Comparison of ENCODE assay signal across 9 cellular contexts in genomic region chr11:1568451-1568911, GRCh38. TPM values are rescaled to one million over a fixed set of nuclear protein-coding genes. Genes with fewer than 3 reads are reported as not detected.
DNase-seq lines count a peak whose midpoint lies in the region; ATAC-seq, FAIRE-seq and TF ChIP-seq lines count a peak whose summit lies in the region.
"Had no signal": no experiment of that assay in that cellular context is flagged by ENCODE, and none has a peak within 500 bp of the region (broad histone marks: within the 10 kb centered on the region; RNA-seq: fewer than 3 reads in every experiment).

No MANE protein-coding gene starts in this region.

- in situ Hi-C loops in GM12878 (cut with MboI) = no loop called here

- 35% methylated on average over 13 of the region's 13 CpGs for WGBS in GM12878 (ENCODE audit: insufficient coverage, insufficient replicate concordance, low lambda C conversion rate, missing lambda C conversion rate)

- H3K27me3 ChIP-seq in DND-41 (ENCODE audit: insufficient read depth, low read length, poor library complexity) (no peaks in the 10 kb centered on the region), GM12878 (replicated peaks in 1 of 2; ENCODE audit: control insufficient read depth in 2 of 2, insufficient read depth in 2 of 2, low read length in 1 of 2) (peaks cover 2 to 3% of the 10 kb centered on the region in 2 experiments; a peak in 3 of 4 replicates)

- ATAC-seq in DND-41 (ENCODE audit: insufficient read depth, low read depth) (peak; percentile 43; the same call in 2 of the 3 replicates), GM12878 (peak; percentile 16; the same call in 2 of the 3 replicates)
- peak in 1 of 2 donors; percentile 7 for ATAC-seq in naive thymus-derived CD8-positive, alpha-beta T cell

- no peak overlapping the region for H3K9ac ChIP-seq in DND-41 (ENCODE audit: low read depth, low read length)
- no peak overlapping the region for H3K9ac ChIP-seq in GM12878 (ENCODE audit: control insufficient read depth, insufficient read depth, low read length)

- TF ChIP-seq RAD21 in GM12878 (IDR thresholded peaks at IDR 0.05; ENCODE audit: insufficient read depth, low read depth, low read length) = no peak

- intact Hi-C loops in GM12878 (cut with micrococcal nuclease; ENCODE audit: unreplicated experiment) = no loop called here

- H3K36me3 Mint-ChIP-seq in naive thymus-derived CD8-positive, alpha-beta T cell = peaks cover 0 to 3% (median 0%) of the 10 kb centered on the region in 3 donors
- H3K36me3 Mint-ChIP-seq in mesothelial cell of epicardium = no peaks in the 10 kb centered on the region

- RAD21 ChIA-PET in GM12878 (lab: Charles Lee; ENCODE audit: unreplicated experiment) = interaction anchor here (1.4 kb wide), 1 partner anchor 60 kb away, joined by 3 read pairs; no protein-coding TSS in a partner anchor

- BruUV-seq in GM12878 (replicated peaks; lab: Mats Ljungman, UMichigan) = no TSS peak

- H3K4me3 ChIP-seq in DND-41 (ENCODE audit: low read depth in 1 of 2, low read length in 2 of 2) (no peak overlapping the region), NB4 (ENCODE audit: low read depth, low read length) (no peak overlapping the region), GM12878 (no peak overlapping the region)

- H4K20me1 ChIP-seq in DND-41 (ENCODE audit: insufficient read depth, low read length) (peaks cover 13% of the 10 kb centered on the region), GM12878 (ENCODE audit: control insufficient read depth, insufficient read depth) (no peaks in the 10 kb centered on the region)

- POLR2A ChIA-PET in GM12878 (lab: Charles Lee) = interaction anchor here (0.7 kb wide), 1 partner anchor 128 kb away, joined by 3 read pairs; no protein-coding TSS in a partner anchor
- POLR2A ChIA-PET in naive thymus-derived CD8-positive, alpha-beta T cell (lab: Charles Lee) = no interaction called here

- CTCF ChIA-PET in GM12878 (lab: Yijun Ruan, JAX) = interaction anchor here (1.1 kb wide), 1 partner anchor 9 kb away, joined by 3 read pairs; no protein-coding TSS in a partner anchor

- H3K27ac ChIP-seq in DND-41 (ENCODE audit: low read length) (no peak overlapping the region), GM12878 (ENCODE audit: control insufficient read depth, insufficient read depth) (no peak overlapping the region)

- H3K9me3 ChIP-seq in DND-41 (ENCODE audit: insufficient read depth, low read length, severe bottlenecking) = no peaks in the 10 kb centered on the region
- no peaks in the 10 kb centered on the region for H3K9me3 ChIP-seq in GM12878 (replicated peaks; ENCODE audit: control insufficient read depth, insufficient read depth, low read length)

- H3K4me1 Mint-ChIP-seq in naive thymus-derived CD8-positive, alpha-beta T cell = peaks cover 10 to 29% (median 18%) of the 10 kb centered on the region in 4 donors
- H3K4me1 Mint-ChIP-seq in mesothelial cell of epicardium = no peaks in the 10 kb centered on the region

- no peak overlapping the region for H3K4me2 ChIP-seq in DND-41 (ENCODE audit: insufficient read depth, low read length)
- no peak overlapping the region for H3K4me2 ChIP-seq in GM12878 (ENCODE audit: control insufficient read depth, insufficient read depth)

- peaks cover 0 to 3% (median 0%) of the 10 kb centered on the region in 5 donors for H3K27me3 Mint-ChIP-seq in naive thymus-derived CD8-positive, alpha-beta T cell
- peaks cover 6% of the 10 kb centered on the region for H3K27me3 Mint-ChIP-seq in mesothelial cell of epicardium (ENCODE audit: low read depth)

- no peak for TF ChIP-seq POLR2A in NB4 (IDR thresholded peaks at IDR 0.05; ENCODE audit: extremely low read depth, insufficient read length)
- TF ChIP-seq POLR2A in GM12878 (IDR thresholded peaks at IDR 0.05; ENCODE audit: low read depth, low read length) = no peak

- TF ChIP-seq CTCF in DND-41 (IDR thresholded peaks at IDR 0.05; ENCODE audit: borderline replicate concordance, extremely low read depth, low read length, poor library complexity, severe bottlenecking) (no peak), NB4 (IDR thresholded peaks at IDR 0.05; ENCODE audit: low read depth, low read length) (no peak), GM12878 (IDR thresholded peaks at IDR 0.05 in 2 of 3, conservative IDR thresholded peaks at IDR 0.05 in 1 of 3; ENCODE audit: control insufficient read depth in 2 of 3, extremely low read depth in 1 of 3, insufficient read depth in 1 of 3, low read depth in 3 of 3, low read length in 3 of 3) (no peak), mesothelial cell of epicardium (IDR thresholded peaks at IDR 0.05; ENCODE audit: unreplicated experiment) (no peak)

- H2AFZ ChIP-seq in DND-41 (ENCODE audit: low read depth, low read length) = no peak overlapping the region
- no peak overlapping the region for H2AFZ ChIP-seq in GM12878 (ENCODE audit: control insufficient read depth, low read depth, low read length)

- H3K4me1 ChIP-seq in DND-41 (ENCODE audit: insufficient read depth, low read length) (no peaks in the 10 kb centered on the region), GM12878 (ENCODE audit: control insufficient read depth, insufficient read depth, low read length) (no peaks in the 10 kb centered on the region)

- peak overlapping the region in 3 of 10 donors; percentile 19 to 53 (median 45) for H3K4me3 Mint-ChIP-seq in naive thymus-derived CD8-positive, alpha-beta T cell
- H3K4me3 Mint-ChIP-seq in mesothelial cell of epicardium = no peak overlapping the region

- TF ChIP-seq EP300 in GM12878 (IDR thresholded peaks at IDR 0.05; ENCODE audit: borderline replicate concordance in 1 of 2, control insufficient read depth in 1 of 2, low read depth in 2 of 2, low read length in 2 of 2) = no peak

- H3K79me2 ChIP-seq in DND-41 (ENCODE audit: insufficient read depth, low read length) (no peaks in the 10 kb centered on the region), GM12878 (ENCODE audit: control insufficient read depth, insufficient read depth, low read length) (no peaks in the 10 kb centered on the region)

- H3K27ac Mint-ChIP-seq in naive thymus-derived CD8-positive, alpha-beta T cell = peak overlapping the region in 5 of 10 donors; percentile 41 to 92 (median 48)
- H3K27ac Mint-ChIP-seq in mesothelial cell of epicardium = no peak overlapping the region

- FAIRE-seq in GM12878 (lab: Jason Lieb, UNC) = no peak
- FAIRE-seq in HTR-8/SVneo (lab: Jason Lieb, UNC) = no peak

- DNase-seq in DND-41 = peak; percentile 35
- peak; percentile 25 for DNase-seq in NB4 (ENCODE audit: low read depth)
- no peak for DNase-seq in GM12878 (ENCODE audit: low read depth, low spot score)
- DNase-seq in naive thymus-derived CD8-positive, alpha-beta T cell = peak in 7 of 10 donors; percentile 39 to 70 (median 58)
- no peak for DNase-seq in mesothelial cell of epicardium (ENCODE audit: low spot score in 2 of 2, unreplicated experiment in 2 of 2)
- no peak for DNase-seq in HTR-8/SVneo (ENCODE audit: insufficient read length, low spot score)
- DNase-seq in A172 (ENCODE audit: low spot score) = no peak

- SMC1A ChIA-PET in GM12878 (lab: Charles Lee; ENCODE audit: uncharacterized antibody, unreplicated experiment) = no interaction called here

- H3K9me3 Mint-ChIP-seq in naive thymus-derived CD8-positive, alpha-beta T cell = no peaks in the 10 kb centered on the region
- H3K9me3 Mint-ChIP-seq in mesothelial cell of epicardium = no peaks in the 10 kb centered on the region

- H3K36me3 ChIP-seq in DND-41 (ENCODE audit: insufficient read depth, low read length) (no peaks in the 10 kb centered on the region), GM12878 (ENCODE audit: control insufficient read depth in 2 of 2, insufficient read depth in 2 of 2, low read length in 1 of 2) (no peaks in the 10 kb centered on the region)

RNA-seq across cellular contexts. Expression of gene DUSP8, which starts 3.6 kb away (rescaled TPM):
- 0.17 and 0.58 TPM in 2 replicates for total RNA-seq in GM12878 (2013; cell fraction: nucleolus; rRNA removed)
- total RNA-seq in GM12878 (2014; rRNA removed) (not detected in 2 replicates), GM12878 (2014; rRNA removed; fragmentation: Illumina TruSeq; extraction: Trizol) (not detected in 2 replicates), GM12878 (2021) (0.21 and 0.38 TPM in 2 replicates), mesothelial cell of epicardium (7.8 to 9.1 TPM (median 8.9 TPM) in 3 replicates)
- polyA plus RNA-seq in GM12878 (2011; ENCODE audit: low read depth) = 0.30 TPM
- polyA plus RNA-seq in GM12878 (2011; rRNA removed) (0.26 and 1.7 TPM in 2 replicates), GM12878 (2014; fragmentation: Illumina TruSeq; extraction: Trizol) (0.04 TPM in 1 of 2 replicates, not detected in the other), GM12878 (2014; fragmentation: Nextera tagmentation; extraction: Ambion mirVana) (not detected), GM12878 (2014; rRNA removed) (0.09 and 0.14 TPM in 2 replicates), GM12878 (2016; fragmentation: Nextera tagmentation; extraction: Ambion mirVana) (not detected)
- polyA plus RNA-seq in GM12878 (2011; cell fraction: cytosol; rRNA removed) = 1.1 and 1.7 TPM in 2 replicates
- polyA plus RNA-seq in GM12878 (2011; cell fraction: nucleus; rRNA removed) = 2.1 and 3.6 TPM in 2 replicates
- 1.00 and 1.8 TPM in 2 replicates for polyA plus RNA-seq in GM12878 (2012)
- 0.21 and 0.51 TPM in 2 replicates for polyA minus RNA-seq in GM12878 (2011; rRNA and poly(A)+ RNA removed)
- 0.27 TPM in 1 of 2 replicates, not detected in the other for polyA minus RNA-seq in GM12878 (2011; cell fraction: cytosol; rRNA and poly(A)+ RNA removed)
- polyA minus RNA-seq in GM12878 (2011; cell fraction: nucleus; rRNA and poly(A)+ RNA removed) = 0.36 and 0.38 TPM in 2 replicates
- 1 to 10 TPM; 3.1 to 5.1 TPM for total RNA-seq in naive thymus-derived CD8-positive, alpha-beta T cell
- under 1 TPM in 2 of 3 donors, not detected in 1; 0.17 to 0.39 TPM for polyA plus RNA-seq in naive thymus-derived CD8-positive, alpha-beta T cell
- total RNA-seq in A172 (2014; rRNA removed; shearing (Covaris generic)) = 2.9 and 5.1 TPM in 2 replicates

RNA-seq across cellular contexts. Expression of gene KRTAP5-1, which starts 16.6 kb away (rescaled TPM):
- total RNA-seq in GM12878 (2013; cell fraction: nucleolus; rRNA removed) = not detected in 2 replicates
- total RNA-seq in GM12878 (2014; rRNA removed) (not detected in 2 replicates), GM12878 (2014; rRNA removed; fragmentation: Illumina TruSeq; extraction: Trizol) (not detected in 2 replicates), GM12878 (2021) (not detected in 2 replicates), mesothelial cell of epicardium (not detected in 3 replicates)
- polyA plus RNA-seq in GM12878 (2011; ENCODE audit: low read depth) = not detected
- polyA plus RNA-seq in GM12878 (2011; rRNA removed) (not detected in 2 replicates), GM12878 (2014; fragmentation: Illumina TruSeq; extraction: Trizol) (not detected in 2 replicates), GM12878 (2014; fragmentation: Nextera tagmentation; extraction: Ambion mirVana) (not detected), GM12878 (2014; rRNA removed) (not detected in 2 replicates), GM12878 (2016; fragmentation: Nextera tagmentation; extraction: Ambion mirVana) (not detected)
- polyA plus RNA-seq in GM12878 (2011; cell fraction: cytosol; rRNA removed) = not detected in 2 replicates
- polyA plus RNA-seq in GM12878 (2011; cell fraction: nucleus; rRNA removed) = not detected in 2 replicates
- not detected in 2 replicates for polyA plus RNA-seq in GM12878 (2012)
- polyA minus RNA-seq in GM12878 (2011; rRNA and poly(A)+ RNA removed) = not detected in 2 replicates
- not detected in 2 replicates for polyA minus RNA-seq in GM12878 (2011; cell fraction: cytosol; rRNA and poly(A)+ RNA removed)
- not detected in 2 replicates for polyA minus RNA-seq in GM12878 (2011; cell fraction: nucleus; rRNA and poly(A)+ RNA removed)
- not detected for total RNA-seq in naive thymus-derived CD8-positive, alpha-beta T cell
- polyA plus RNA-seq in naive thymus-derived CD8-positive, alpha-beta T cell = not detected
- total RNA-seq in A172 (2014; rRNA removed; shearing (Covaris generic)) = not detected in 2 replicates
- total RNA-seq: cerebellum, M059J had no signal

RNA-seq across cellular contexts. Expression of gene KRTAP5-2, which starts 29.6 kb away (rescaled TPM):
- total RNA-seq in GM12878 (2013; cell fraction: nucleolus; rRNA removed) = not detected in 2 replicates
- total RNA-seq in GM12878 (2014; rRNA removed) = not detected in 2 replicates
- total RNA-seq in GM12878 (2014; rRNA removed; fragmentation: Illumina TruSeq; extraction: Trizol) = not detected in 2 replicates
- not detected in 2 replicates for total RNA-seq in GM12878 (2021)
- polyA plus RNA-seq in GM12878 (2011; ENCODE audit: low read depth) = not detected
- not detected in 2 replicates for polyA plus RNA-seq in GM12878 (2011; rRNA removed)
- not detected in 2 replicates for polyA plus RNA-seq in GM12878 (2011; cell fraction: cytosol; rRNA removed)
- polyA plus RNA-seq in GM12878 (2011; cell fraction: nucleus; rRNA removed) = not detected in 2 replicates
- polyA plus RNA-seq in GM12878 (2012) = not detected in 2 replicates
- polyA plus RNA-seq in GM12878 (2014; fragmentation: Illumina TruSeq; extraction: Trizol) = not detected in 2 replicates
- not detected for polyA plus RNA-seq in GM12878 (2014; fragmentation: Nextera tagmentation; extraction: Ambion mirVana)
- not detected in 2 replicates for polyA plus RNA-seq in GM12878 (2014; rRNA removed)
- not detected for polyA plus RNA-seq in GM12878 (2016; fragmentation: Nextera tagmentation; extraction: Ambion mirVana)
- polyA minus RNA-seq in GM12878 (2011; rRNA and poly(A)+ RNA removed) = 0.22 TPM in 1 of 2 replicates, not detected in the other
- polyA minus RNA-seq in GM12878 (2011; cell fraction: cytosol; rRNA and poly(A)+ RNA removed) = not detected in 2 replicates
- not detected in 2 replicates for polyA minus RNA-seq in GM12878 (2011; cell fraction: nucleus; rRNA and poly(A)+ RNA removed)
- not detected for total RNA-seq in naive thymus-derived CD8-positive, alpha-beta T cell
- polyA plus RNA-seq in naive thymus-derived CD8-positive, alpha-beta T cell = not detected
- not detected in 3 replicates for total RNA-seq in mesothelial cell of epicardium
- not detected in 2 replicates for total RNA-seq in A172 (2014; rRNA removed; shearing (Covaris generic))
- total RNA-seq: cerebellum, M059J had no signal

RNA-seq across cellular contexts. Expression of gene KRTAP5-3, which starts 39.8 kb away (rescaled TPM):
- not detected in 2 replicates for total RNA-seq in GM12878 (2013; cell fraction: nucleolus; rRNA removed)
- total RNA-seq in GM12878 (2014; rRNA removed) (not detected in 2 replicates), GM12878 (2014; rRNA removed; fragmentation: Illumina TruSeq; extraction: Trizol) (not detected in 2 replicates), GM12878 (2021) (not detected in 2 replicates), mesothelial cell of epicardium (not detected in 3 replicates)
- polyA plus RNA-seq in GM12878 (2011; ENCODE audit: low read depth) = not detected
- polyA plus RNA-seq in GM12878 (2011; rRNA removed) (not detected in 2 replicates), GM12878 (2014; fragmentation: Illumina TruSeq; extraction: Trizol) (not detected in 2 replicates), GM12878 (2014; fragmentation: Nextera tagmentation; extraction: Ambion mirVana) (not detected), GM12878 (2014; rRNA removed) (not detected in 2 replicates), GM12878 (2016; fragmentation: Nextera tagmentation; extraction: Ambion mirVana) (not detected)
- not detected in 2 replicates for polyA plus RNA-seq in GM12878 (2011; cell fraction: cytosol; rRNA removed)
- polyA plus RNA-seq in GM12878 (2011; cell fraction: nucleus; rRNA removed) = not detected in 2 replicates
- not detected in 2 replicates for polyA plus RNA-seq in GM12878 (2012)
- not detected in 2 replicates for polyA minus RNA-seq in GM12878 (2011; rRNA and poly(A)+ RNA removed)
- not detected in 2 replicates for polyA minus RNA-seq in GM12878 (2011; cell fraction: cytosol; rRNA and poly(A)+ RNA removed)
- not detected in 2 replicates for polyA minus RNA-seq in GM12878 (2011; cell fraction: nucleus; rRNA and poly(A)+ RNA removed)
- not detected for total RNA-seq in naive thymus-derived CD8-positive, alpha-beta T cell
- polyA plus RNA-seq in naive thymus-derived CD8-positive, alpha-beta T cell = not detected
- not detected in 2 replicates for total RNA-seq in A172 (2014; rRNA removed; shearing (Covaris generic))
- total RNA-seq: cerebellum, M059J had no signal

RNA-seq across cellular contexts. Expression of gene KRTAP5-4, which starts 53.5 kb away (rescaled TPM):
- total RNA-seq in GM12878 (2013; cell fraction: nucleolus; rRNA removed) = not detected in 2 replicates
- not detected in 2 replicates for total RNA-seq in GM12878 (2014; rRNA removed)
- total RNA-seq in GM12878 (2014; rRNA removed; fragmentation: Illumina TruSeq; extraction: Trizol) = not detected in 2 replicates
- total RNA-seq in GM12878 (2021) = not detected in 2 replicates
- not detected for polyA plus RNA-seq in GM12878 (2011; ENCODE audit: low read depth)
- polyA plus RNA-seq in GM12878 (2011; rRNA removed) = not detected in 2 replicates
- polyA plus RNA-seq in GM12878 (2011; cell fraction: cytosol; rRNA removed) = not detected in 2 replicates
- not detected in 2 replicates for polyA plus RNA-seq in GM12878 (2011; cell fraction: nucleus; rRNA removed)
- polyA plus RNA-seq in GM12878 (2012) = not detected in 2 replicates
- not detected in 2 replicates for polyA plus RNA-seq in GM12878 (2014; fragmentation: Illumina TruSeq; extraction: Trizol)
- not detected for polyA plus RNA-seq in GM12878 (2014; fragmentation: Nextera tagmentation; extraction: Ambion mirVana)
- not detected in 2 replicates for polyA plus RNA-seq in GM12878 (2014; rRNA removed)
- polyA plus RNA-seq in GM12878 (2016; fragmentation: Nextera tagmentation; extraction: Ambion mirVana) = not detected
- polyA minus RNA-seq in GM12878 (2011; rRNA and poly(A)+ RNA removed) = not detected in 2 replicates
- not detected in 2 replicates for polyA minus RNA-seq in GM12878 (2011; cell fraction: cytosol; rRNA and poly(A)+ RNA removed)
- polyA minus RNA-seq in GM12878 (2011; cell fraction: nucleus; rRNA and poly(A)+ RNA removed) = not detected in 2 replicates
- not detected for total RNA-seq in naive thymus-derived CD8-positive, alpha-beta T cell
- polyA plus RNA-seq in naive thymus-derived CD8-positive, alpha-beta T cell = not detected
- total RNA-seq in mesothelial cell of epicardium = not detected in 3 replicates
- not detected in 2 replicates for total RNA-seq in A172 (2014; rRNA removed; shearing (Covaris generic))
- total RNA-seq: cerebellum, M059J had no signal

Comparison
In these comparisons a context has a peak if more than half of its experiments do, and no peak if none do; other contexts are left out.
1. DNase-seq: peak in DND-41 (single experiment), NB4 (single experiment) and naive thymus-derived CD8-positive, alpha-beta T cell (7 of 10); none in GM12878 (single experiment), mesothelial cell of epicardium (0 of 2), HTR-8/SVneo (single experiment) and A172 (single experiment).